In the genomic region with DNA sequence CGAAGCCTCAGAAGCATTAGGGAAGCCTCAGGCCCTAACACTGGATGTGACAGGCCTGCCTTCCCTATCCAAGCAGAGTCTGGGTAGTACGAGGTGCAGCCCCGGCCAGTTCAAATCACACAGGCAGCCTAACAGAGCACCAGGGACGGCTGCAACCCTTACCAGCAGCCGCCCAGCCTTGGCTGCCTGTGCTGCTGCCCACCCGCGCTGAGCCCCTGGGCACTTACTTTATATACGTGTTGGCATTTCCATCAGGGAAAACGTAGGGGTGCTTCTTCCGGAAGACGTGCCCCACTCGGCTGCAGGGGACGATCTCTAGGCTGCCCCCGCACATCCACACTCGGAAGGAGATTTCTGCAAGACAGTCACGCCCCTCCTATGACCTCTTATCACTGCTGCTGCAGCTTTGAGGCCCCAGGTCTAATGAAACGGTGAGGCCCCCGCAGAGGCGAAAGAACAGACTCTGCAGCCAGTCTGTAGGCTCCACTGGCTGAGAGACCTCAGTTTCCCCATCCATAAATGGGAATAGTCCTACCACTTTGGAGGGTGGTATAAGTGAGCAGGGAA, we compare ENCODE assay signal across 1 cellular context.
TF ChIP-seq lines count a peak whose summit lies in the region.

No MANE protein-coding gene starts in this region.

TF ChIP-seq in K562, 482 proteins besides CTCF, POLR2A, EP300 and RAD21 (continued from another document):
- peak; percentile 38; the same call in 1 of the 2 replicates for TF ChIP-seq CBFA2T2 (conservative IDR thresholded peaks at IDR 0.05)
- peak; percentile 45; the same call in 1 of the 2 replicates for TF ChIP-seq NCOR1 (IDR thresholded peaks at IDR 0.05)
- TF ChIP-seq, protein P1, sequence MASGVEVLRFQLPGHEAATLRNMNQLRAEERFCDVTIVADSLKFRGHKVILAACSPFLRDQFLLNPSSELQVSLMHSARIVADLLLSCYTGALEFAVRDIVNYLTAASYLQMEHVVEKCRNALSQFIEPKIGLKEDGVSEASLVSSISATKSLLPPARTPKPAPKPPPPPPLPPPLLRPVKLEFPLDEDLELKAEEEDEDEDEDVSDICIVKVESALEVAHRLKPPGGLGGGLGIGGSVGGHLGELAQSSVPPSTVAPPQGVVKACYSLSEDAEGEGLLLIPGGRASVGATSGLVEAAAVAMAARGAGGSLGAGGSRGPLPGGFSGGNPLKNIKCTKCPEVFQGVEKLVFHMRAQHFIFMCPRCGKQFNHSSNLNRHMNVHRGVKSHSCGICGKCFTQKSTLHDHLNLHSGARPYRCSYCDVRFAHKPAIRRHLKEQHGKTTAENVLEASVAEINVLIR (CRISPR knock-in tag; IDR thresholded peaks at IDR 0.05): no peak
- TF ChIP-seq TAL1 (IDR thresholded peaks at IDR 0.05): peak; percentile 34; the same call in 1 of the 2 replicates
- peak; percentile 49 for TF ChIP-seq TCF3 (CRISPR knock-in tag; IDR thresholded peaks at IDR 0.05)
- no peak for TF ChIP-seq MTF1 (CRISPR knock-in tag; IDR thresholded peaks at IDR 0.05; ENCODE audit: borderline replicate concordance)
- peak; percentile 66 for TF ChIP-seq CBFA2T3 (IDR thresholded peaks at IDR 0.05)
- peak; percentile 54 for TF ChIP-seq ARID1B (IDR thresholded peaks at IDR 0.05)
- TF ChIP-seq ZNF589 (CRISPR knock-in tag; IDR thresholded peaks at IDR 0.05; ENCODE audit: low read depth): no peak
- TF ChIP-seq RCOR1 (IDR thresholded peaks at IDR 0.05; ENCODE audit: borderline replicate concordance in 1 of 2, low read depth in 2 of 2, low read length in 2 of 2): peak in 1 of 2 experiments; percentile 37; a peak in 1 of 4 replicates
- TF ChIP-seq BMI1 (IDR thresholded peaks at IDR 0.05; ENCODE audit: low read length): no peak
- TF ChIP-seq, protein P2, sequence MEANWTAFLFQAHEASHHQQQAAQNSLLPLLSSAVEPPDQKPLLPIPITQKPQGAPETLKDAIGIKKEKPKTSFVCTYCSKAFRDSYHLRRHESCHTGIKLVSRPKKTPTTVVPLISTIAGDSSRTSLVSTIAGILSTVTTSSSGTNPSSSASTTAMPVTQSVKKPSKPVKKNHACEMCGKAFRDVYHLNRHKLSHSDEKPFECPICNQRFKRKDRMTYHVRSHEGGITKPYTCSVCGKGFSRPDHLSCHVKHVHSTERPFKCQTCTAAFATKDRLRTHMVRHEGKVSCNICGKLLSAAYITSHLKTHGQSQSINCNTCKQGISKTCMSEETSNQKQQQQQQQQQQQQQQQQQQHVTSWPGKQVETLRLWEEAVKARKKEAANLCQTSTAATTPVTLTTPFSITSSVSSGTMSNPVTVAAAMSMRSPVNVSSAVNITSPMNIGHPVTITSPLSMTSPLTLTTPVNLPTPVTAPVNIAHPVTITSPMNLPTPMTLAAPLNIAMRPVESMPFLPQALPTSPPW (CRISPR knock-in tag; IDR thresholded peaks at IDR 0.05): peak; percentile 35; the same call in 1 of the 2 replicates
